ENCODE assay signal across 16 cellular contexts in the genomic region with DNA sequence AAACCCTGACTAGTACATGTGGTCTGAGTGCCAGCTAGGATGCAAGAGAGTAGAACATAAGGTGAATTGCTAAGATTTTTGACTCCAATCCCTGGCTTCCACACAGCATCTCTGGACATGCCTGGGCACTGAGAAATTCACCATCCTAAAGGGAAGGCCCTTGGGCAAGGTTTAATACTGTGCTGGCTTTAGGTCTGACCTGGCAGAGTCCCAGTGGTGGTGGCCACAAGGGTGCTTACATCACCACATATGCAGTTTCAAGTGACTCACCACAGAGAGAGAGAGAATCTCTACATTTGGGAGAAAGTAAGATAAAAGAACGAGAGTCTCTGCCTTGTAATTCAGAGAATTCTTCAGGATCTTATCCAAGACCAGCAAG.
DNase-seq lines count a peak whose midpoint lies in the region; ATAC-seq lines count a peak whose summit lies in the region.
"Had no signal": no experiment of that assay in that cellular context is flagged by ENCODE, and none has a peak within 500 bp of the region (broad histone marks: within the 10 kb centered on the region; RNA-seq: fewer than 3 reads in every experiment).

No MANE protein-coding gene starts in this region.

- no peaks in the 10 kb centered on the region for H3K27me3 Mint-ChIP-seq in effector memory CD8-positive, alpha-beta T cell
- H3K27me3 Mint-ChIP-seq: activated B cell treated with CpG ODN at 0.5 μM for 24 hours had no signal

- H3K9me3 ChIP-seq in MG63: no peaks in the 10 kb centered on the region
- H3K9me3 ChIP-seq: uterus had no signal

- H3K27me3 ChIP-seq in MG63: no peaks in the 10 kb centered on the region
- H3K27me3 ChIP-seq: uterus had no signal

- no peak overlapping the region for H3K4me3 ChIP-seq in MG63
- H3K4me3 ChIP-seq: lung, uterus had no signal

- H3K27ac Mint-ChIP-seq in effector memory CD8-positive, alpha-beta T cell: no peak overlapping the region
- H3K27ac Mint-ChIP-seq: activated B cell treated with CpG ODN at 0.5 μM for 24 hours had no signal

- DNase-seq in AG20443 (ENCODE audit: low spot score): peak; percentile 3
- DNase-seq in M059J (ENCODE audit: low read depth): peak; percentile 92
- DNase-seq in amniotic epithelial cell (ENCODE audit: low read depth): peak; percentile 69
- peak; percentile 5 for DNase-seq in foreskin melanocyte
- no peak for DNase-seq in effector memory CD8-positive, alpha-beta T cell
- DNase-seq in MG63: no peak
- no peak for DNase-seq in NCI-H146 (lab: John Stamatoyannopoulos, UW)
- DNase-seq: activated B cell treated with CpG ODN at 0.5 μM for 24 hours; effector CD4-positive, alpha-beta T cell; hippocampal formation; NCI-H1105 treated with DMSO at 0.1 percent for 48 hours; NCI-H510A treated with DMSO at 0.1 percent for 48 hours; SIG-M5; uterus had no signal

- H3K9me3 Mint-ChIP-seq in effector memory CD8-positive, alpha-beta T cell: peaks cover 5 to 14% of the 10 kb centered on the region in 2 donors

- H3K36me3 ChIP-seq in MG63: no peaks in the 10 kb centered on the region
- H3K36me3 ChIP-seq: uterus had no signal

- no peaks in the 10 kb centered on the region for H3K4me1 Mint-ChIP-seq in effector memory CD8-positive, alpha-beta T cell (ENCODE audit: low read depth in 2 of 2)
- H3K4me1 Mint-ChIP-seq: activated B cell treated with CpG ODN at 0.5 μM for 24 hours had no signal

- no peak overlapping the region for H3K4me3 Mint-ChIP-seq in effector memory CD8-positive, alpha-beta T cell
- H3K4me3 Mint-ChIP-seq: activated B cell treated with CpG ODN at 0.5 μM for 24 hours had no signal

- H3K36me3 Mint-ChIP-seq in effector memory CD8-positive, alpha-beta T cell (ENCODE audit: insufficient read depth): no peaks in the 10 kb centered on the region

- no peak for ATAC-seq in effector memory CD8-positive, alpha-beta T cell (replicated peaks)
- ATAC-seq in HG02938 (IDR thresholded peaks at IDR 0.05; ENCODE audit: unreplicated experiment): no peak

Comparison
In these comparisons a context has a peak if more than half of its experiments do, and no peak if none do; other contexts are left out.
1. DNase-seq: peak in AG20443 (single experiment), M059J (single experiment), amniotic epithelial cell (single experiment) and foreskin melanocyte (single experiment); none in effector memory CD8-positive, alpha-beta T cell (0 of 3), MG63 (single experiment) and NCI-H146 (single experiment).